In genomic region chr20:49377326-49377725, GRCh38 we compare ENCODE assay signal across 29 cellular contexts.
"Had no signal": no experiment of that assay in that cellular context is flagged by ENCODE, and none has a peak within 500 bp of the region (broad histone marks: within the 10 kb centered on the region; RNA-seq: fewer than 3 reads in every experiment).

No MANE protein-coding gene starts in this region.

- ATAC-seq: effector memory CD8-positive, alpha-beta T cell; gastroesophageal sphincter; left ventricle myocardium superior; mucosa of descending colon; T-helper 17 cell had no signal

- H3K27ac Mint-ChIP-seq: activated naive CD4-positive, alpha-beta T cell treated with anti-CD3 and anti-CD28 coated beads, Interleukin-2, amount 10 ng/mL, durations not matched to agents 7 days and 5 days; activated naive CD8-positive, alpha-beta T cell treated with anti-CD3 and anti-CD28 coated beads, Interleukin-2, amount 10 ng/mL, durations not matched to agents 7 days and 5 days; activated T-helper 1 cell treated with anti-CD3 and anti-CD28 coated beads, Interleukin-12 subunit alpha, Interleukin-12 subunit beta, Interleukin-2, Interleukin-4 antibody, amounts not matched to agents 30 ng/mL and 10 ng/mL and 1 ng/mL, durations not matched to agents 14 hours and 24 hours and 36 hours; brain; effector memory CD8-positive, alpha-beta T cell; nephron; stimulated activated naive CD8-positive, alpha-beta T cell treated with anti-CD3 and anti-CD28 coated beads, Interleukin-15, Interleukin-2, amounts not matched to agents 100 ng/mL and 50 ng/mL, for 24 hours; T-helper 17 cell; type B pancreatic cell had no signal

- H3K4me3 ChIP-seq: ascending aorta, gastroesophageal sphincter, hepatocyte, mucosa of descending colon, ovary, prostate gland, spleen, thoracic aorta, vagina had no signal

- H3K36me3 Mint-ChIP-seq: activated naive CD4-positive, alpha-beta T cell treated with anti-CD3 and anti-CD28 coated beads, Interleukin-2, amount 10 ng/mL, durations not matched to agents 7 days and 5 days; activated naive CD8-positive, alpha-beta T cell treated with anti-CD3 and anti-CD28 coated beads, Interleukin-2, amount 10 ng/mL, durations not matched to agents 7 days and 5 days; type B pancreatic cell had no signal

- H3K36me3 ChIP-seq: ascending aorta, neutrophil, ovary, prostate gland, spleen, thoracic aorta, vagina had no signal

- H3K4me2 ChIP-seq: hepatocyte had no signal

- H3K9me3 Mint-ChIP-seq: activated naive CD4-positive, alpha-beta T cell treated with anti-CD3 and anti-CD28 coated beads, Interleukin-2, amount 10 ng/mL, durations not matched to agents 7 days and 5 days; activated naive CD8-positive, alpha-beta T cell treated with anti-CD3 and anti-CD28 coated beads, Interleukin-2, amount 10 ng/mL, durations not matched to agents 7 days and 5 days; activated T-helper 1 cell treated with anti-CD3 and anti-CD28 coated beads, Interleukin-12 subunit alpha, Interleukin-12 subunit beta, Interleukin-2, Interleukin-4 antibody, amounts not matched to agents 30 ng/mL and 10 ng/mL and 1 ng/mL, durations not matched to agents 14 hours and 24 hours and 36 hours; effector memory CD8-positive, alpha-beta T cell; stimulated activated naive CD8-positive, alpha-beta T cell treated with anti-CD3 and anti-CD28 coated beads, Interleukin-15, Interleukin-2, amounts not matched to agents 100 ng/mL and 50 ng/mL, for 24 hours; type B pancreatic cell had no signal

- H3K9me3 ChIP-seq: ascending aorta, gastroesophageal sphincter, mucosa of descending colon, neutrophil, ovary, prostate gland, spleen, thoracic aorta, vagina had no signal

- H3K4me1 ChIP-seq: prostate gland, spleen had no signal

- H3K27ac ChIP-seq: ascending aorta, gastroesophageal sphincter, hepatocyte, neutrophil, ovary, prostate gland, spleen, thoracic aorta, vagina had no signal

- H3K27me3 ChIP-seq: ascending aorta, gastroesophageal sphincter, ovary, vagina had no signal

- H3K79me2 ChIP-seq: hepatocyte had no signal

- H3K4me1 Mint-ChIP-seq: activated naive CD4-positive, alpha-beta T cell treated with anti-CD3 and anti-CD28 coated beads, Interleukin-2, amount 10 ng/mL, durations not matched to agents 7 days and 5 days; activated naive CD8-positive, alpha-beta T cell treated with anti-CD3 and anti-CD28 coated beads, Interleukin-2, amount 10 ng/mL, durations not matched to agents 7 days and 5 days; T-helper 17 cell had no signal

- DNase-seq: activated CD4-positive, alpha-beta T cell treated with anti-CD3 and anti-CD28 coated beads, Interleukin-2, amount 50 U/mL, for 1 hour; activated CD4-positive, CD25-positive, alpha-beta regulatory T cell treated with anti-CD3 and anti-CD28 coated beads, Interleukin-2, amount 50 U/mL, for 72 hours; activated CD8-positive, alpha-beta memory T cell treated with anti-CD3 and anti-CD28 coated beads for 24 hours; activated effector memory CD4-positive, alpha-beta T cell treated with anti-CD3 and anti-CD28 coated beads, Interleukin-2, amount 50 U/mL, for 16 hours; activated naive CD4-positive, alpha-beta T cell treated with anti-CD3 and anti-CD28 coated beads, Interleukin-2, amount 10 ng/mL, durations not matched to agents 7 days and 5 days; activated naive CD8-positive, alpha-beta T cell treated with anti-CD3 and anti-CD28 coated beads, Interleukin-2, amount 10 ng/mL, durations not matched to agents 7 days and 5 days; cortex of kidney; effector memory CD8-positive, alpha-beta T cell; erythroblast; islet precursor cell; left ventricle myocardium superior; mucosa of descending colon; ovary; retina; spleen; T-helper 17 cell; T1000 had no signal

- H2AFZ ChIP-seq: hepatocyte had no signal

- H3K4me3 Mint-ChIP-seq: activated naive CD4-positive, alpha-beta T cell treated with anti-CD3 and anti-CD28 coated beads, Interleukin-2, amount 10 ng/mL, durations not matched to agents 7 days and 5 days; activated naive CD8-positive, alpha-beta T cell treated with anti-CD3 and anti-CD28 coated beads, Interleukin-2, amount 10 ng/mL, durations not matched to agents 7 days and 5 days; activated T-helper 1 cell treated with anti-CD3 and anti-CD28 coated beads, Interleukin-12 subunit alpha, Interleukin-12 subunit beta, Interleukin-2, Interleukin-4 antibody, amounts not matched to agents 30 ng/mL and 10 ng/mL and 1 ng/mL, durations not matched to agents 14 hours and 24 hours and 36 hours; brain; effector memory CD8-positive, alpha-beta T cell; nephron; stimulated activated naive CD8-positive, alpha-beta T cell treated with anti-CD3 and anti-CD28 coated beads, Interleukin-15, Interleukin-2, amounts not matched to agents 100 ng/mL and 50 ng/mL, for 24 hours; T-helper 17 cell; type B pancreatic cell had no signal
